In the genomic region with DNA sequence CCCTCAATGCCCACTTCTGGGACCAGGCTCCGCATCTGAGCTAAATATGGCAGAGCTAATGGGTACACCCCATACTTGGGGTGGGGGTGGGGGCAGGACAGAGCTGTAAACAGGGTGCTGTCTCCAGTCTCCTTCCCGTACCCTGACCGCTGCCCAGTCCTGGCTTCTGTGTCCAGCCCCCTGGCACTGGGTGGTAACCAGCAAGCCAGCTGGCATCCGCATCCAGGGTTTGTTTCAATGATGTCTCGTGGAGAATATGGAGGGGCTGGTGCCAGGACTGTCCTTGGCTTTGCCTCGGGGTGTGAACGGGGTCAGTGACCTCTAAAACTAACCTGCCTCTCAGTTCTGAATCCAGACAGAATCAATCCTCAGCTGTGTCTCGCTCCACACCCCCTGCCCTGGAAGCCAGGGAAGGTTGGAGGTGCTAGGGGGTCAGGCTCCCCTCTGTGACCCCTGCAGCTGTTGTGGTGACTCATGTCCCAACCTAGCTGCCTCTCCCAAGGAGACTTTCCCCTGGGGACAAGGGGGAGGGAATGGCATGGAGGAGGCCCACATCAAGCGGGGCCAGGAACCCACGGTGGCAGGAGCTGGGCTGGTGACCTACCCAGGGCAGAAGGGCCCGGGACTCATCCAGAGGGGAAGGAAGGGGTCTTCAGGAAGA, we compare ENCODE assay signal across 1 cellular context.
TF ChIP-seq lines count a peak whose summit lies in the region.

No MANE protein-coding gene starts in this region.

TF ChIP-seq in SK-N-SH, 30 proteins besides CTCF, POLR2A, EP300 and RAD21:
- TF ChIP-seq RCOR1 (IDR thresholded peaks at IDR 0.05; ENCODE audit: low read length) (no peak), SIN3A (IDR thresholded peaks at IDR 0.05; ENCODE audit: borderline replicate concordance, low read depth, low read length) (no peak), FOXJ3 (CRISPR knock-in tag; IDR thresholded peaks at IDR 0.05) (no peak), MEF2A (IDR thresholded peaks at IDR 0.05; ENCODE audit: borderline replicate concordance, low read depth) (no peak), ELF1 (IDR thresholded peaks at IDR 0.05) (no peak), POLR2AphosphoS5 (IDR thresholded peaks at IDR 0.05; ENCODE audit: low read depth, low read length) (no peak)
- TF ChIP-seq, protein P1, sequence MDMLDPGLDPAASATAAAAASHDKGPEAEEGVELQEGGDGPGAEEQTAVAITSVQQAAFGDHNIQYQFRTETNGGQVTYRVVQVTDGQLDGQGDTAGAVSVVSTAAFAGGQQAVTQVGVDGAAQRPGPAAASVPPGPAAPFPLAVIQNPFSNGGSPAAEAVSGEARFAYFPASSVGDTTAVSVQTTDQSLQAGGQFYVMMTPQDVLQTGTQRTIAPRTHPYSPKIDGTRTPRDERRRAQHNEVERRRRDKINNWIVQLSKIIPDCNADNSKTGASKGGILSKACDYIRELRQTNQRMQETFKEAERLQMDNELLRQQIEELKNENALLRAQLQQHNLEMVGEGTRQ (IDR thresholded peaks at IDR 0.05; ENCODE audit: borderline replicate concordance, low read depth, low read length) = no peak
